7 cellular contexts compared by ENCODE assay signal in the genomic region with DNA sequence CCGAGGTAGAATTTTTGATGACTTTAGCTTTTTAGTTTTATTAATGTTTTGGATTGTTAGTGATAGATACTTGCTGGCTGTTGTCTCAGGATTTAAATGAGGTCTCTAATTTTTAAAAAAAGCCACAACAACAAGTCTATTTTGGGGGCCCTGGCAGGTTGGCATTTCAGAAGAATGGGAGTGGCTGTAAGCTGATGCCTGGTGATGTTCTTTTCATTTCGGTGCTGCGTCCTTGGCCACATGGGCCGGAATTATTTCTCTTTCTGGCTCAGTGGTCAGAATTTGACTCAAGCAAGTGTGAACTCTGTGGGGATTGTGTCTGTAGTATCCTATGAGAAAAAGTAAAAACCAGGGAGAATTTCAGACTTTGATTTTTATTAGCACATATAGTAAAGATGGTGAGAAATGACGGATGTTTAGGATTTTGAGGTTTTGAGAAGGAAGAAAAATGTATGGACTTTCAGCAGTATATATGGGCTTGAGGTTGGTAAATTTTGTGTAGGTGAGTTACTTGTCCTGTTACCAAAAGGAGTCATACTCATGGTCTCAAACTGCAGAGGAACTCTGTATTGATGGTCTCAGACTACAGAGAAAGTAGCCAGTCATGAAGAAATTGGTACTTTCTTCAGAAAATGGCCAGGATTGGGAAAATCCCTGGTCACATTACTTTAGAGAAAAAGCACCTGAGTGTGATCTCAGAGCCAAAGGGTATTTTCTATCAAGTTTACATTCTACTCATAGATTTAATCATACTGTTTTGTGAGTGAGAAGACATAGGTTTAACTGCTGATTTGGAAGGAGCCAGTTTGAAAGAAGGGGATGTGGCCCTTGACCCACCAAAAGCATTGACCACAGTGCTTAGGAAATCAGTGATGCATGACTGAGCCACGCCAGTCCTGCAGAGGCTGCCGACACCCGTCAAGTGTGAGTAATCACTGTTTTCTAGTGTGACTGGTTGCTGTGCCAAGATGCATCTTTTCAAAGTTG.
DNase-seq lines count a peak whose midpoint lies in the region; ATAC-seq and TF ChIP-seq lines count a peak whose summit lies in the region.

No MANE protein-coding gene starts in this region.

- H3K36me3 ChIP-seq in HEK293 (ENCODE audit: control insufficient read depth in 2 of 2, insufficient read depth in 1 of 2, low read length in 2 of 2) (peaks cover 5 to 36% of the 10 kb centered on the region in 2 experiments; a peak in 2 of 3 replicates), urinary bladder (ENCODE audit: insufficient read depth) (no peaks in the 10 kb centered on the region)

- 35% methylated on average over 8 of the region's 8 CpGs for WGBS in urinary bladder

- H3K4me1 ChIP-seq in HEK293 (ENCODE audit: control insufficient read depth, insufficient read depth, low read length) (peaks cover 3% of the 10 kb centered on the region; the same call in 1 of the 2 replicates), urinary bladder (ENCODE audit: insufficient read depth) (peaks cover 7% of the 10 kb centered on the region)

- H3K9me3 Mint-ChIP-seq in brain = no peaks in the 10 kb centered on the region

- H3K36me3 Mint-ChIP-seq in brain = peaks cover 33% of the 10 kb centered on the region

- H3K9me3 ChIP-seq in HEK293 (ENCODE audit: control insufficient read depth, insufficient read depth, low read depth, low read length) = no peaks in the 10 kb centered on the region

- TF ChIP-seq CTCF in HEK293 (tag by site-specific recombination; IDR thresholded peaks at IDR 0.05) (no peak), brain (conservative IDR thresholded peaks at IDR 0.05) (no peak)

- ATAC-seq in GM18508 (IDR thresholded peaks at IDR 0.05; ENCODE audit: insufficient read depth, unreplicated experiment) = peak; percentile 49

- POLR2A ChIA-PET in HEK293 (lab: Yijun Ruan, JAX) = no interaction called here

- peak; percentile 30 for DNase-seq in NCI-H510A (lab: John Stamatoyannopoulos, UW)
- DNase-seq in mucosa of gallbladder (ENCODE audit: low spot score) = peak; percentile 53
- DNase-seq in NCI-H2196 treated with DMSO at 0.1 percent for 48 hours (lab: John Stamatoyannopoulos, UW; ENCODE audit: unreplicated experiment) = no peak

- CTCF ChIA-PET in HEK293 (lab: Yijun Ruan, JAX) = no interaction called here

- peaks cover 66% of the 10 kb centered on the region for H3K4me1 Mint-ChIP-seq in brain

- H3K4me3 Mint-ChIP-seq in brain = peak overlapping the region in 4 of 5 experiments; percentile 6 to 72 (median 38)

- H3K27ac ChIP-seq in HEK293 (ENCODE audit: extremely low read depth, low read depth, low read length) = no peak overlapping the region
- H3K27ac ChIP-seq in urinary bladder (ENCODE audit: low read depth) = peak overlapping the region; percentile 68

- no peaks in the 10 kb centered on the region for H3K27me3 Mint-ChIP-seq in brain

- no peak overlapping the region for H3K4me3 ChIP-seq in HEK293 (ENCODE audit: low read depth, low read length)
- H3K4me3 ChIP-seq in urinary bladder (ENCODE audit: low read depth, low read length) = peak overlapping the region; percentile 6

- peak overlapping the region in 3 of 5 experiments; percentile 20 to 86 (median 74) for H3K27ac Mint-ChIP-seq in brain

TF ChIP-seq in HEK293, 187 proteins besides CTCF, POLR2A, EP300 and RAD21:
- TF ChIP-seq, protein P1, sequence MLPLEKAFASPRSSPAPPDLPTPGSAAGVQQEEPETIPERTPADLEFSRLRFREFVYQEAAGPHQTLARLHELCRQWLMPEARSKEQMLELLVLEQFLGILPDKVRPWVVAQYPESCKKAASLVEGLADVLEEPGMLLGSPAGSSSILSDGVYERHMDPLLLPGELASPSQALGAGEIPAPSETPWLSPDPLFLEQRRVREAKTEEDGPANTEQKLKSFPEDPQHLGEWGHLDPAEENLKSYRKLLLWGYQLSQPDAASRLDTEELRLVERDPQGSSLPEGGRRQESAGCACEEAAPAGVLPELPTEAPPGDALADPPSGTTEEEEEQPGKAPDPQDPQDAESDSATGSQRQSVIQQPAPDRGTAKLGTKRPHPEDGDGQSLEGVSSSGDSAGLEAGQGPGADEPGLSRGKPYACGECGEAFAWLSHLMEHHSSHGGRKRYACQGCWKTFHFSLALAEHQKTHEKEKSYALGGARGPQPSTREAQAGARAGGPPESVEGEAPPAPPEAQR (tag by site-specific recombination; IDR thresholded peaks at IDR 0.05) = no peak
- TF ChIP-seq ZNF184 (tag by site-specific recombination; IDR thresholded peaks at IDR 0.05) = peak; percentile 47; the same call in 1 of the 2 replicates
- TF ChIP-seq SETDB1 (IDR thresholded peaks at IDR 0.05; ENCODE audit: insufficient read length, low read length) = no peak
- no peak for TF ChIP-seq ZNF529 (tag by site-specific recombination; IDR thresholded peaks at IDR 0.05; ENCODE audit: insufficient replicate concordance)
- TF ChIP-seq, protein P2, sequence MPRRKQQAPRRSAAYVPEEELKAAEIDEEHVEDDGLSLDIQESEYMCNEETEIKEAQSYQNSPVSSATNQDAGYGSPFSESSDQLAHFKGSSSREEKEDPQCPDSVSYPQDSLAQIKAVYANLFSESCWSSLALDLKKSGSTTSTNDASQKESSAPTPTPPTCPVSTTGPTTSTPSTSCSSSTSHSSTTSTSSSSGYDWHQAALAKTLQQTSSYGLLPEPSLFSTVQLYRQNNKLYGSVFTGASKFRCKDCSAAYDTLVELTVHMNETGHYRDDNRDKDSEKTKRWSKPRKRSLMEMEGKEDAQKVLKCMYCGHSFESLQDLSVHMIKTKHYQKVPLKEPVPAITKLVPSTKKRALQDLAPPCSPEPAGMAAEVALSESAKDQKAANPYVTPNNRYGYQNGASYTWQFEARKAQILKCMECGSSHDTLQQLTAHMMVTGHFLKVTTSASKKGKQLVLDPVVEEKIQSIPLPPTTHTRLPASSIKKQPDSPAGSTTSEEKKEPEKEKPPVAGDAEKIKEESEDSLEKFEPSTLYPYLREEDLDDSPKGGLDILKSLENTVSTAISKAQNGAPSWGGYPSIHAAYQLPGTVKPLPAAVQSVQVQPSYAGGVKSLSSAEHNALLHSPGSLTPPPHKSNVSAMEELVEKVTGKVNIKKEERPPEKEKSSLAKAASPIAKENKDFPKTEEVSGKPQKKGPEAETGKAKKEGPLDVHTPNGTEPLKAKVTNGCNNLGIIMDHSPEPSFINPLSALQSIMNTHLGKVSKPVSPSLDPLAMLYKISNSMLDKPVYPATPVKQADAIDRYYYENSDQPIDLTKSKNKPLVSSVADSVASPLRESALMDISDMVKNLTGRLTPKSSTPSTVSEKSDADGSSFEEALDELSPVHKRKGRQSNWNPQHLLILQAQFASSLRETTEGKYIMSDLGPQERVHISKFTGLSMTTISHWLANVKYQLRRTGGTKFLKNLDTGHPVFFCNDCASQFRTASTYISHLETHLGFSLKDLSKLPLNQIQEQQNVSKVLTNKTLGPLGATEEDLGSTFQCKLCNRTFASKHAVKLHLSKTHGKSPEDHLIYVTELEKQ (tag by site-specific recombination; IDR thresholded peaks at IDR 0.05; ENCODE audit: borderline replicate concordance) = no peak
- peak; percentile 39; the same call in 1 of the 2 replicates for TF ChIP-seq SP7 (tag by site-specific recombination; IDR thresholded peaks at IDR 0.05)
- no peak for TF ChIP-seq GLI4 (tag by site-specific recombination; IDR thresholded peaks at IDR 0.05)
- peak; percentile 95 for TF ChIP-seq ZBTB44 (tag by site-specific recombination; IDR thresholded peaks at IDR 0.05)
- no peak for TF ChIP-seq ZNF214 (tag by site-specific recombination; IDR thresholded peaks at IDR 0.05; ENCODE audit: borderline replicate concordance)
- 0 out of 2 replicates have a peak, but pooled peaks have one; percentile 14 for TF ChIP-seq PRDM10 (tag by site-specific recombination; IDR thresholded peaks at IDR 0.05)
